ENCODE assay signal across 18 cellular contexts in genomic region chr10:104301907-104302690, GRCh38. TPM values are rescaled to one million over a fixed set of nuclear protein-coding genes. Genes with fewer than 3 reads are reported as not detected.
DNase-seq lines count a peak whose midpoint lies in the region; ATAC-seq and TF ChIP-seq lines count a peak whose summit lies in the region.
"Had no signal": no experiment of that assay in that cellular context is flagged by ENCODE, and none has a peak within 500 bp of the region (broad histone marks: within the 10 kb centered on the region; RNA-seq: fewer than 3 reads in every experiment).

No MANE protein-coding gene starts in this region.

- peaks cover 6% of the 10 kb centered on the region for H3K27me3 Mint-ChIP-seq in T-helper 1 cell treated with Interleukin-12 subunit alpha and Interleukin-12 subunit beta and Interleukin-4 antibody, amounts not matched to agents 30 μg/mL and 1 μg/mL, for 36 hours (ENCODE audit: low read depth)
- H3K27me3 Mint-ChIP-seq: central memory CD8-positive, alpha-beta T cell had no signal

- TF ChIP-seq POLR2A in esophagus squamous epithelium (IDR thresholded peaks at IDR 0.05): no peak

- no peak overlapping the region for H3K4me3 ChIP-seq in coronary artery
- H3K4me3 ChIP-seq in neutrophil (ENCODE audit: low read depth in 1 of 2, low read length in 1 of 2): no peak overlapping the region
- H3K4me3 ChIP-seq in esophagus squamous epithelium: no peak overlapping the region
- H3K4me3 ChIP-seq in aorta (ENCODE audit: low read length in 2 of 2): no peak overlapping the region
- H3K4me3 ChIP-seq: A549, GM12878, PC-9 had no signal

- peak overlapping the region; percentile 32 for H3K27ac Mint-ChIP-seq in T-helper 1 cell treated with Interleukin-12 subunit alpha and Interleukin-12 subunit beta and Interleukin-4 antibody, amounts not matched to agents 30 μg/mL and 1 μg/mL, for 36 hours
- H3K27ac Mint-ChIP-seq: activated naive CD4-positive, alpha-beta T cell treated with anti-CD3 and anti-CD28 coated beads, Interleukin-2, amount 10 ng/mL, durations not matched to agents 7 days and 5 days; stimulated activated memory B cell treated with anti-CD40 and anti-IgM and Interleukin-4, amounts not matched to agents 10 μg/mL and 1 μg/mL and 100 μg/mL, for 72 hours had no signal

- H3K4me1 ChIP-seq in neutrophil (ENCODE audit: control insufficient read depth in 1 of 2, insufficient read depth in 1 of 2, low read depth in 1 of 2, low read length in 1 of 2) (peaks cover 40 to 58% of the 10 kb centered on the region in 2 experiments), esophagus squamous epithelium (peaks cover 14 to 73% (median 38%) of the 10 kb centered on the region in 3 donors), aorta (ENCODE audit: control insufficient read depth in 1 of 2, insufficient read depth in 2 of 2, low read length in 2 of 2) (peaks cover 0 to 4% of the 10 kb centered on the region in 2 donors)

- H3K4me1 Mint-ChIP-seq in T-helper 1 cell treated with Interleukin-12 subunit alpha and Interleukin-12 subunit beta and Interleukin-4 antibody, amounts not matched to agents 30 μg/mL and 1 μg/mL, for 36 hours (ENCODE audit: low read depth): peaks cover 48% of the 10 kb centered on the region

- H3K27ac ChIP-seq in coronary artery: peak overlapping the region; percentile 93 to 99
- peak overlapping the region; percentile 60 for H3K27ac ChIP-seq in neutrophil
- H3K27ac ChIP-seq in esophagus squamous epithelium: peak overlapping the region in 2 of 4 donors; percentile 62 to 89
- H3K27ac ChIP-seq in aorta (ENCODE audit: low read depth in 1 of 2, low read length in 2 of 2): no peak overlapping the region
- H3K27ac ChIP-seq: PC-9 had no signal

- peaks cover 6% of the 10 kb centered on the region for H3K36me3 Mint-ChIP-seq in T-helper 1 cell treated with Interleukin-12 subunit alpha and Interleukin-12 subunit beta and Interleukin-4 antibody, amounts not matched to agents 30 μg/mL and 1 μg/mL, for 36 hours (ENCODE audit: low read depth)
- H3K36me3 Mint-ChIP-seq: stimulated activated memory B cell treated with anti-CD40 and anti-IgM and Interleukin-4, amounts not matched to agents 10 μg/mL and 1 μg/mL and 100 μg/mL, for 72 hours had no signal

- no peak for ATAC-seq in HG03175 (IDR thresholded peaks at IDR 0.05; ENCODE audit: unreplicated experiment)
- no peak for ATAC-seq in aorta (ENCODE audit: low FRiP score)
- ATAC-seq: A549; activated CD4-positive, CD25-positive, alpha-beta regulatory T cell treated with anti-CD3 and anti-CD28 coated beads, Interleukin-2, amount 50 U/mL, for 24 hours; GM12878; stimulated activated memory B cell treated with anti-CD40 and anti-IgM and Interleukin-4, amounts not matched to agents 10 μg/mL and 1 μg/mL and 100 μg/mL, for 72 hours had no signal

- H3K27me3 ChIP-seq in neutrophil (no peaks in the 10 kb centered on the region), esophagus squamous epithelium (no peaks in the 10 kb centered on the region), aorta (ENCODE audit: control insufficient read depth in 1 of 2, insufficient read depth in 2 of 2, low read length in 1 of 2) (no peaks in the 10 kb centered on the region)

- WGBS in esophagus squamous epithelium, 2 donors: 70 to 73% methylated on average over 3 of the region's 3 CpGs
- WGBS in aorta, 2 donors: 63 to 68% methylated on average over 3 of the region's 3 CpGs

- H3K36me3 ChIP-seq in neutrophil (peaks cover 10% of the 10 kb centered on the region), esophagus squamous epithelium (no peaks in the 10 kb centered on the region), aorta (ENCODE audit: control insufficient read depth in 1 of 2, insufficient read depth in 2 of 2, low read length in 1 of 2) (no peaks in the 10 kb centered on the region)

- H3K9me3 Mint-ChIP-seq in T-helper 1 cell treated with Interleukin-12 subunit alpha and Interleukin-12 subunit beta and Interleukin-4 antibody, amounts not matched to agents 30 μg/mL and 1 μg/mL, for 36 hours: peaks cover 15% of the 10 kb centered on the region
- H3K9me3 Mint-ChIP-seq: CD4-positive, alpha-beta memory T cell; stimulated activated memory B cell treated with anti-CD40 and anti-IgM and Interleukin-4, amounts not matched to agents 10 μg/mL and 1 μg/mL and 100 μg/mL, for 72 hours had no signal

- intact Hi-C loops in esophagus squamous epithelium (cut with DNase I): no loop called here
- intact Hi-C loops in aorta (cut with DNase I): loop anchor here (2.0 to 10.0 kb wide), 2 partner anchors 37 to 143 kb away; partner anchors contain the start of gene ITPRIP (in 1 of the 2)

- no peak overlapping the region for H3K4me3 Mint-ChIP-seq in T-helper 1 cell treated with Interleukin-12 subunit alpha and Interleukin-12 subunit beta and Interleukin-4 antibody, amounts not matched to agents 30 μg/mL and 1 μg/mL, for 36 hours
- H3K4me3 Mint-ChIP-seq: activated naive CD4-positive, alpha-beta T cell treated with anti-CD3 and anti-CD28 coated beads, Interleukin-2, amount 10 ng/mL, durations not matched to agents 7 days and 5 days; stimulated activated memory B cell treated with anti-CD40 and anti-IgM and Interleukin-4, amounts not matched to agents 10 μg/mL and 1 μg/mL and 100 μg/mL, for 72 hours had no signal

- TF ChIP-seq CTCF in coronary artery (IDR thresholded peaks at IDR 0.05) (no peak), neutrophil (IDR thresholded peaks at IDR 0.05) (no peak), esophagus squamous epithelium (IDR thresholded peaks at IDR 0.05) (no peak)

- no peaks in the 10 kb centered on the region for H3K9me3 ChIP-seq in neutrophil
- no peaks in the 10 kb centered on the region for H3K9me3 ChIP-seq in esophagus squamous epithelium
- no peaks in the 10 kb centered on the region for H3K9me3 ChIP-seq in aorta (ENCODE audit: control insufficient read depth, low read length)
- H3K9me3 ChIP-seq: A549 had no signal

- DNase-seq in T-helper 1 cell: no peak
- DNase-seq in RKO (ENCODE audit: low spot score): peak; percentile 30
- no peak for DNase-seq in coronary artery (ENCODE audit: low spot score)
- no peak for DNase-seq in esophagus squamous epithelium (lab: John Stamatoyannopoulos, UW)
- DNase-seq in aorta: no peak
- DNase-seq: activated naive CD4-positive, alpha-beta T cell treated with anti-CD3 and anti-CD28 coated beads, Interleukin-2, amount 10 ng/mL, durations not matched to agents 7 days and 5 days; CD4-positive, alpha-beta memory T cell; NCI-H187 treated with DMSO at 0.1 percent for 48 hours; NCI-H526 treated with DMSO at 0.1 percent for 48 hours; PC-9 had no signal

RNA-seq across cellular contexts. Expression of gene GSTO2, which starts 33.1 kb away (rescaled TPM):
- 10 to 100 TPM in 2 of 4 donors, 1 to 10 TPM in 2; 6.1 to 20.6 (median 13.8) TPM for total RNA-seq in esophagus squamous epithelium
- total RNA-seq in aorta: 1 to 10 TPM; 1.7 to 3.5 TPM
- polyA plus RNA-seq in aorta: 1 to 10 TPM; 3.5 to 4.3 TPM

RNA-seq across cellular contexts. Expression of gene ITPRIP, which starts 36.2 kb away (rescaled TPM):
- total RNA-seq in esophagus squamous epithelium: 10 to 100 TPM; 37.6 to 61.6 (median 38.4) TPM
- total RNA-seq in aorta: 10 to 100 TPM; 22.3 to 51.4 TPM
- 10 to 100 TPM in 1 of 2 donors, 1 to 10 TPM in 1; 4.3 to 15.5 TPM for polyA plus RNA-seq in aorta

RNA-seq across cellular contexts. Expression of gene GSTO1, which starts 47.4 kb away (rescaled TPM):
- total RNA-seq in esophagus squamous epithelium (100 to 1,000 TPM in 1 of 4 donors, 10 to 100 TPM in 3; 43.8 to 115 (median 78.0) TPM), aorta (10 to 100 TPM; 84.1 to 95.9 TPM)
- polyA plus RNA-seq in aorta: 100 to 1,000 TPM; 125 to 235 TPM

RNA-seq across cellular contexts. Expression of gene CFAP58, which starts 51.5 kb away (rescaled TPM):
- total RNA-seq in esophagus squamous epithelium (under 1 TPM in 3 of 4 donors, not detected in 1; 0.13 to 0.41 (median 0.19) TPM), aorta (1 to 10 TPM; 1.1 to 1.3 TPM)
- under 1 TPM; 0.38 to 0.67 TPM for polyA plus RNA-seq in aorta
- total RNA-seq: CD4-positive, alpha-beta memory T cell had no signal
- polyA plus RNA-seq: CD4-positive, alpha-beta memory T cell had no signal

Comparison
In these comparisons a context has a peak if more than half of its experiments do, and no peak if none do; other contexts are left out.
1. H3K27ac ChIP-seq: peak in coronary artery (2 of 2) and neutrophil (single experiment); none in aorta (0 of 2).